ENCODE assay signal across 14 cellular contexts in the genomic region with DNA sequence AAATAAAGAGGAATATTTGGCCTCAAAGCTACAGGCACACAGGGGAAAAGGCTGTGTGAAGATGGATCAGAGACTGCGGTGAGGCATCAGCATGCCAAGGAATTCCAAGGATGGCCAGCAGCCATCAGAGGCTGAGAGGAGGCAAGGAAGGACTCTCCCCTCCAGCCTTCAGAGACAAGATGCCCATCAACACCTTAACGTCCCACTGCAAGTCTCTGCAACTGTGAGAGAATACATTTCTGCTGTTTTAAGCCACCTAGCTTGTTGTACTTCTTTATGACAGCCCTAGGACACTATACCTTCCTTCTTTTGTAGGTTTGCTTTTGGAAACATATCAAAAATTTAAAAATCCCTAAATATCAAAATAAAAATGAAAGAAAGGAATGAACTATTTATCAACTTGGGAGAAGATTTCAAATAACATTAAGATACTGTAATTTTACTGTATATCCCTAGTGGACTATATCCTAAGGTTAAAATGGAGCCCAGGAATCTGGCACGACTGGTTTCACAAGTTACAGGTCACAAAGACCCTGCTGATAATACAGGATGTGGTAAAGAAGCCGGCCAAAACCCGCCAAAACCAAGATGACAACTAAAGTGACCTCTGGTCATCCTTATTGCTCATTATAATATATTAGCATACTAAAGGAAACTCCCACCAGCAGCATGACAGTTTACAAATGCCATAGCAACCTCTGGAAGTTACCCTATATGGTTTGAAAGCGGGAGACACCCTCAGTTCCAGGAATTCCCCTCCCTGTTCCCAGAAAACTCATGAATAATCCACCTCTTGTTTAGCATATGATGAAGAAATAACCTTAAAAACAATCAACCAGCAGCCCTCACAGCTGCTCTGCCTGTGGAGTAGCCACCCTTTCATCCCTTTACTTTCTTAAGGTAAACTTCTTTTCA.
DNase-seq lines count a peak whose midpoint lies in the region; ATAC-seq lines count a peak whose summit lies in the region.
"Had no signal": no experiment of that assay in that cellular context is flagged by ENCODE, and none has a peak within 500 bp of the region (broad histone marks: within the 10 kb centered on the region; RNA-seq: fewer than 3 reads in every experiment).

No MANE protein-coding gene starts in this region.

- H3K27me3 ChIP-seq in SJSA1 (replicated peaks), result no peaks in the 10 kb centered on the region
- H3K27me3 ChIP-seq: thyroid gland had no signal

- no peaks in the 10 kb centered on the region for H3K9me3 ChIP-seq in SJSA1 (replicated peaks)
- H3K9me3 ChIP-seq: thyroid gland had no signal

- peak overlapping the region; percentile 38; the same call in 1 of the 2 replicates for H3K27ac ChIP-seq in SJSA1
- H3K27ac ChIP-seq: thyroid gland had no signal

- peak; percentile 24 for DNase-seq in NCI-H2029 (lab: John Stamatoyannopoulos, UW)
- DNase-seq in NCI-H2029 treated with DMSO at 0.1 percent for 48 hours (lab: John Stamatoyannopoulos, UW), result no peak
- DNase-seq in SJSA1 (ENCODE audit: low read depth in 1 of 2, low spot score in 2 of 2), result peak in 1 of 2 experiments; percentile 29
- DNase-seq in fibroblast of peridontal ligament (ENCODE audit: extremely low read depth), result peak; percentile 65
- DNase-seq in stromal cell of bone marrow (ENCODE audit: low read depth), result peak; percentile 69
- DNase-seq: activated CD8-positive, alpha-beta memory T cell treated with anti-CD3 and anti-CD28 coated beads, Interleukin-2, amount 50 U/mL, for 48 hours; MM.1S; posterior cingulate gyrus; T-helper 17 cell; thyroid gland had no signal

- H3K36me3 ChIP-seq in SJSA1, result no peaks in the 10 kb centered on the region
- H3K36me3 ChIP-seq: thyroid gland had no signal

- H3K4me3 ChIP-seq in SJSA1, result no peak overlapping the region
- H3K4me3 ChIP-seq: lung, thyroid gland had no signal

- peaks cover 7% of the 10 kb centered on the region; the same call in 1 of the 2 replicates for H3K4me1 ChIP-seq in SJSA1 (replicated peaks)
- H3K4me1 ChIP-seq: thyroid gland had no signal

- no peak for ATAC-seq in HG02870 (IDR thresholded peaks at IDR 0.05; ENCODE audit: unreplicated experiment)
- ATAC-seq in HG02623 (IDR thresholded peaks at IDR 0.05; ENCODE audit: unreplicated experiment), result no peak
- ATAC-seq in GM21528 (IDR thresholded peaks at IDR 0.05; ENCODE audit: low FRiP score, unreplicated experiment), result no peak
- ATAC-seq: T-helper 17 cell had no signal
